ENCODE assay signal across 8 cellular contexts in the genomic region with DNA sequence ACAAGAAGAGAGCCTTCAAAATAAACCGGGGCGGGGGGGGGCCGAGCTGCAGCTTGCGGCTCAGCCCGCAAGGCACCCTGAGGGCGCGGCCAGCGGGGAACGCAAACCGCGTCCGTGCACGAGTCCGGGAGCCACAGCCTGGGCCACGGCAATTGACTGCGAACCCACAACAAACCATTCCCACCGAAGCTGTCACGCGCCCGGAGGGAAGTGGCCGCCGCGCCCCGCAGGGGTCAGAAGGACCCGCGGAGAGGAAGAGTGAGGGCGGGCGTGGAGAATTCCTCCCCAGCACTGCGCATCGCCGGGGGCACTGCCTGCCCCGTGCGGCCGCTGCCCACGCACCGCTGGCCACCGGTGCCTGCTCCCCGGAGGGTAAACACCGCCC. TPM values are rescaled to one million over a fixed set of nuclear protein-coding genes. Genes with fewer than 3 reads are reported as not detected.
A peak's percentile ranks its signal among the peaks of the same experiment; 100 is the strongest.
DNase-seq lines count a peak whose midpoint lies in the region; ATAC-seq and TF ChIP-seq lines count a peak whose summit lies in the region.

No MANE protein-coding gene starts in this region.

- ATAC-seq in HG03280 (IDR thresholded peaks at IDR 0.05; ENCODE audit: unreplicated experiment), result no peak

- H3K9ac ChIP-seq in adipocyte (ENCODE audit: low read length), result peak overlapping the region; percentile 92
- H3K9ac ChIP-seq in skeletal muscle tissue (ENCODE audit: low read depth in 1 of 3, low read length in 3 of 3), result peak overlapping the region; percentile 62 to 96 (median 87)

- H3K4me1 ChIP-seq in adipocyte (ENCODE audit: control insufficient read depth, insufficient read depth, low read length) (peaks cover 30% of the 10 kb centered on the region), iPS DF 6.9 (ENCODE audit: control insufficient read depth, insufficient read depth, low read length) (no peaks in the 10 kb centered on the region; the same call in 1 of the 2 replicates), skeletal muscle tissue (ENCODE audit: control insufficient read depth in 3 of 3, insufficient read depth in 3 of 3, low read length in 3 of 3) (peaks cover 4 to 16% (median 14%) of the 10 kb centered on the region in 3 donors)

- no peaks in the 10 kb centered on the region for H3K36me3 ChIP-seq in adipocyte (ENCODE audit: control insufficient read depth, insufficient read depth, low read length, severe bottlenecking)
- H3K36me3 ChIP-seq in iPS DF 6.9 (ENCODE audit: control insufficient read depth, insufficient read depth, low read length), result no peaks in the 10 kb centered on the region
- H3K36me3 ChIP-seq in skeletal muscle tissue (ENCODE audit: control insufficient read depth in 3 of 3, insufficient read depth in 3 of 3, low read length in 3 of 3), result no peaks in the 10 kb centered on the region

- TF ChIP-seq CTCF in LNCaP clone FGC (IDR thresholded peaks at IDR 0.05; ENCODE audit: control insufficient read depth, extremely low read depth, insufficient read depth), result no peak

- DNase-seq in activated CD4-positive, alpha-beta T cell treated with anti-CD3 and anti-CD28 coated beads for 48 hours, result peak; percentile 28
- DNase-seq in activated CD4-positive, alpha-beta T cell treated with anti-CD3 and anti-CD28 coated beads, Interleukin-2, amount 50 U/mL, for 4 hours, result no peak
- DNase-seq in LNCaP clone FGC (ENCODE audit: low read depth) (no peak), adipocyte (ENCODE audit: low read depth) (peak; percentile 67), iPS DF 6.9 (ENCODE audit: low read depth, low spot score) (no peak), HuH-7 (ENCODE audit: low spot score) (no peak)

- H3K9me3 ChIP-seq in adipocyte (ENCODE audit: control insufficient read depth, low read length) (no peaks in the 10 kb centered on the region), iPS DF 6.9 (ENCODE audit: control insufficient read depth, insufficient read depth, low read length) (no peaks in the 10 kb centered on the region), skeletal muscle tissue (ENCODE audit: control insufficient read depth in 3 of 3, low read length in 3 of 3) (no peaks in the 10 kb centered on the region)

- no peaks in the 10 kb centered on the region for H3K27me3 ChIP-seq in adipocyte (replicated peaks; ENCODE audit: control insufficient read depth, insufficient read depth, low read length)
- H3K27me3 ChIP-seq in iPS DF 6.9 (ENCODE audit: control insufficient read depth, insufficient read depth, low read length), result peaks cover 14% of the 10 kb centered on the region
- H3K27me3 ChIP-seq in skeletal muscle tissue (ENCODE audit: control insufficient read depth in 3 of 3, insufficient read depth in 3 of 3, low read length in 3 of 3), result no peaks in the 10 kb centered on the region

- H3K27ac ChIP-seq in iPS DF 6.9 (ENCODE audit: low read length), result no peak overlapping the region
- peak overlapping the region; percentile 85 for H3K27ac ChIP-seq in skeletal muscle tissue (ENCODE audit: low read depth, low read length)

- H3K4me3 ChIP-seq in LNCaP clone FGC (ENCODE audit: low read depth, low read length) (peak overlapping the region; percentile 79), adipocyte (ENCODE audit: low read length) (peak overlapping the region; percentile 91), iPS DF 6.9 (ENCODE audit: low read length) (peak overlapping the region; percentile 76), skeletal muscle tissue (ENCODE audit: low read length in 3 of 3) (peak overlapping the region; percentile 72 to 98 (median 95))

- no CpG with 5 or more reads among the region's 39 CpGs for WGBS in iPS DF 6.9 (ENCODE audit: insufficient coverage, insufficient read length)

RNA-seq across cellular contexts. Expression of gene TGFBR3, which starts 0.6 kb away (rescaled TPM):
- 54.3 TPM for total RNA-seq in skeletal muscle tissue

Comparison
In these comparisons a context has a peak if more than half of its experiments do, and no peak if none do; other contexts are left out.
1. DNase-seq: peak in activated CD4-positive, alpha-beta T cell treated with anti-CD3 and anti-CD28 coated beads for 48 hours (single experiment) and adipocyte (single experiment); none in activated CD4-positive, alpha-beta T cell treated with anti-CD3 and anti-CD28 coated beads, Interleukin-2, amount 50 U/mL, for 4 hours (0 of 2), LNCaP clone FGC (single experiment), iPS DF 6.9 (single experiment) and HuH-7 (single experiment).
2. Peak in every context shown above with its lines, with median percentiles within 50 percentile points of each other: H3K4me3 ChIP-seq.